ENCODE assay signal across 8 cellular contexts in genomic region chr19:41324921-41325639, GRCh38. TPM values are rescaled to one million over a fixed set of nuclear protein-coding genes. Genes with fewer than 3 reads are reported as not detected.
DNase-seq lines count a peak whose midpoint lies in the region; ATAC-seq and TF ChIP-seq lines count a peak whose summit lies in the region.

No MANE protein-coding gene starts in this region.

- H3K4me3 Mint-ChIP-seq in Calu3 (ENCODE audit: low read depth, unreplicated experiment), result peak overlapping the region; percentile 63

- H3K27me3 ChIP-seq in NT2/D1 (ENCODE audit: insufficient read depth, insufficient read length) (no peaks in the 10 kb centered on the region), left lung (no peaks in the 10 kb centered on the region)

- BruUV-seq in Calu3 (replicated peaks; lab: Mats Ljungman, UMichigan), result no TSS peak

- ATAC-seq in left lung (peak; percentile 34), HG02763 (IDR thresholded peaks at IDR 0.05; ENCODE audit: unreplicated experiment) (no peak)

- CTCF ChIA-PET in Calu3 (lab: Charles Lee), result interaction anchor here (0.6 to 0.9 kb wide), 3 partner anchors 16 to 121 kb away, joined by 5 to 7 read pairs (median 5); no protein-coding TSS in a partner anchor

- H3K36me3 Mint-ChIP-seq in Calu3 (ENCODE audit: insufficient read depth, unreplicated experiment), result peaks cover 73% of the 10 kb centered on the region

- no peaks in the 10 kb centered on the region for H3K9me3 ChIP-seq in NT2/D1 (ENCODE audit: insufficient read depth, low read length)
- no peaks in the 10 kb centered on the region for H3K9me3 ChIP-seq in left lung

- intact Hi-C loops in Calu3 (cut with micrococcal nuclease; ENCODE audit: unreplicated experiment) (no loop called here), left lung (cut with DNase I) (no loop called here)

- TF ChIP-seq CTCF in Calu3 (IDR thresholded peaks at IDR 0.05; ENCODE audit: unreplicated experiment) (no peak), choroid plexus epithelial cell (conservative IDR thresholded peaks at IDR 0.05; ENCODE audit: low read depth, low read length) (no peak), left lung (IDR thresholded peaks at IDR 0.05) (no peak)

- peaks cover 37% of the 10 kb centered on the region for H3K36me3 ChIP-seq in NT2/D1 (ENCODE audit: insufficient read depth, insufficient read length, low read length)
- H3K36me3 ChIP-seq in left lung, result peaks cover 0 to 36% of the 10 kb centered on the region in 2 donors

- H3K27me3 Mint-ChIP-seq in Calu3 (ENCODE audit: unreplicated experiment), result no peaks in the 10 kb centered on the region

- peaks cover 41% of the 10 kb centered on the region for H3K4me1 ChIP-seq in NT2/D1 (ENCODE audit: insufficient read depth, insufficient read length)
- peaks cover 56 to 93% of the 10 kb centered on the region in 2 donors for H3K4me1 ChIP-seq in left lung

- H3K9ac ChIP-seq in NT2/D1 (ENCODE audit: insufficient read length, low read depth), result peak overlapping the region; percentile 79

- H3K4me3 ChIP-seq in NT2/D1 (ENCODE audit: insufficient read length, low read depth) (peak overlapping the region; percentile 1), choroid plexus epithelial cell (ENCODE audit: low read depth, low read length) (peak overlapping the region; percentile 28), left lung (peak overlapping the region in 1 of 2 donors; percentile 36)

- H3K27ac ChIP-seq in left lung (peak overlapping the region; percentile 85 to 88), substantia nigra (ENCODE audit: low read depth, low read length, poor library complexity, severe bottlenecking) (peak overlapping the region; percentile 61)

- H3K4me1 Mint-ChIP-seq in Calu3 (ENCODE audit: low read depth, unreplicated experiment), result peaks cover 50% of the 10 kb centered on the region

- peak overlapping the region; percentile 90 for H3K27ac Mint-ChIP-seq in Calu3 (ENCODE audit: unreplicated experiment)

- no peaks in the 10 kb centered on the region for H3K9me3 Mint-ChIP-seq in Calu3 (ENCODE audit: low read depth, unreplicated experiment)

- DNase-seq in Calu3 (peak; percentile 54), NT2/D1 (ENCODE audit: low read depth, low spot score) (no peak), choroid plexus epithelial cell (ENCODE audit: low read depth) (peak; percentile 82), left lung (peak; percentile 77 to 87), substantia nigra (lab: John Stamatoyannopoulos, UW) (peak in 11 of 49 donors; percentile 14 to 45 (median 30)), NK-92 (lab: John Stamatoyannopoulos, UW; ENCODE audit: unreplicated experiment) (no peak), midbrain (lab: John Stamatoyannopoulos, UW) (no peak)

RNA-seq across cellular contexts. Expression of gene CCDC97, which starts 15.1 kb away (rescaled TPM):
- total RNA-seq in Calu3 (2022) (45.8 and 48.0 TPM in 2 replicates), left lung (10 to 100 TPM; 25.3 to 30.2 TPM)

RNA-seq across cellular contexts. Expression of gene TGFB1, which starts 28.6 kb away (rescaled TPM):
- total RNA-seq in Calu3 (2022) (39.2 and 42.0 TPM in 2 replicates), left lung (10 to 100 TPM; 73.1 to 98.0 TPM)

RNA-seq across cellular contexts. Expression of gene B9D2, which starts 38.9 kb away (rescaled TPM):
- total RNA-seq in Calu3 (2022) (6.4 and 8.5 TPM in 2 replicates), left lung (1 to 10 TPM; 7.8 to 8.8 TPM)

RNA-seq across cellular contexts. Expression of gene TMEM91, which starts 51.3 kb away (rescaled TPM):
- 3.9 and 5.0 TPM in 2 replicates for total RNA-seq in Calu3 (2022)
- 10 to 100 TPM; 10.1 to 14.3 TPM for total RNA-seq in left lung

Comparison
In these comparisons a context has a peak if more than half of its experiments do, and no peak if none do; other contexts are left out.
1. DNase-seq: peak in Calu3 (single experiment), choroid plexus epithelial cell (single experiment) and left lung (2 of 2); none in NT2/D1 (single experiment), NK-92 (single experiment) and midbrain (single experiment).